Comparison of ENCODE assay signal across 12 cellular contexts in the genomic region with DNA sequence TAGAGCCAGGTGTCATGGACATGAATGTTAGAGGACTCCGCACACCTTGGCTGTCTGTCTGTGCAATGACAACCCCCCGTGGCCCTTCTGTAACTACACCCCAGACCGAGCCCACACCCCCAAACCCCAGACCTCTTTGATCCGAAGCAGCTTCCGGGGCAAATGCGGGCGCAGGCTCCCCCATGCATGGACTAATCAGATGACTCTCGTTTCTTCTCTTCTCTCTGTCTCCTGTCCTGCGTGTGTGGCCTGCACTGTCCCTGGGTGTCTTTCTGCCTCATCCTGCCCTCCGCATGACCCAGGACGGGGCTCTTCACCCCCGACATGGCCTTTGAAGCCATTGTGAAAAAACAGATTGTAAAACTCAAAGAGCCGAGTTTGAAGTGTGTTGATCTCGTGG. TPM values are rescaled to one million over a fixed set of nuclear protein-coding genes. Genes with fewer than 3 reads are reported as not detected.
A peak's percentile ranks its signal among the peaks of the same experiment; 100 is the strongest.
DNase-seq lines count a peak whose midpoint lies in the region; ATAC-seq and TF ChIP-seq lines count a peak whose summit lies in the region.
"Had no signal": no experiment of that assay in that cellular context is flagged by ENCODE, and none has a peak within 500 bp of the region (broad histone marks: within the 10 kb centered on the region; RNA-seq: fewer than 3 reads in every experiment).

No MANE protein-coding gene starts in this region.

- peaks cover 17% of the 10 kb centered on the region for H3K4me1 Mint-ChIP-seq in activated T-helper 2 cell treated with anti-CD3 and anti-CD28 coated beads, Interferon-gamma antibody, Interleukin-2, Interleukin-4, amounts not matched to agents 10 μg/mL and 5 μg/mL and 100 μg/mL, durations not matched to agents 14 hours and 24 hours and 36 hours (ENCODE audit: low read depth)
- H3K4me1 Mint-ChIP-seq in stimulated activated naive CD8-positive, alpha-beta T cell treated with anti-CD3 and anti-CD28 coated beads, Interleukin-15, amount 100 ng/mL, for 72 hours, result peaks cover 61% of the 10 kb centered on the region

- H3K27me3 ChIP-seq in suprapubic skin, result no peaks in the 10 kb centered on the region
- H3K27me3 ChIP-seq: Peyer's patch, sigmoid colon had no signal

- TF ChIP-seq CTCF in mucosa of descending colon (IDR thresholded peaks at IDR 0.05), result no peak
- TF ChIP-seq CTCF in suprapubic skin (IDR thresholded peaks at IDR 0.05), result no peak

- intact Hi-C loops in activated T-helper 2 cell treated with anti-CD3 and anti-CD28 coated beads, Interferon-gamma antibody, Interleukin-2, Interleukin-4, amounts not matched to agents 10 μg/mL and 5 μg/mL and 100 μg/mL, durations not matched to agents 14 hours and 24 hours and 36 hours (cut with micrococcal nuclease), result loop anchor here (1.0 kb wide), 1 partner anchor 80 kb away; no protein-coding TSS in a partner anchor
- intact Hi-C loops in mucosa of descending colon (cut with DNase I, micrococcal nuclease), result no loop called here

- no peak for TF ChIP-seq POLR2A in suprapubic skin (IDR thresholded peaks at IDR 0.05)

- WGBS in suprapubic skin, result 87% methylated on average over 14 of the region's 14 CpGs

- H3K4me1 ChIP-seq in mucosa of descending colon (ENCODE audit: low read depth), result no peaks in the 10 kb centered on the region
- H3K4me1 ChIP-seq in suprapubic skin, result no peaks in the 10 kb centered on the region
- H3K4me1 ChIP-seq: Peyer's patch had no signal

- no peaks in the 10 kb centered on the region for H3K27me3 Mint-ChIP-seq in activated T-helper 2 cell treated with anti-CD3 and anti-CD28 coated beads, Interferon-gamma antibody, Interleukin-2, Interleukin-4, amounts not matched to agents 10 μg/mL and 5 μg/mL and 100 μg/mL, durations not matched to agents 14 hours and 24 hours and 36 hours (ENCODE audit: low read depth)
- no peaks in the 10 kb centered on the region for H3K27me3 Mint-ChIP-seq in stimulated activated naive CD8-positive, alpha-beta T cell treated with anti-CD3 and anti-CD28 coated beads, Interleukin-15, amount 100 ng/mL, for 72 hours

- H3K36me3 Mint-ChIP-seq in activated T-helper 2 cell treated with anti-CD3 and anti-CD28 coated beads, Interferon-gamma antibody, Interleukin-2, Interleukin-4, amounts not matched to agents 10 μg/mL and 5 μg/mL and 100 μg/mL, durations not matched to agents 14 hours and 24 hours and 36 hours (ENCODE audit: low read depth), result peaks cover 59% of the 10 kb centered on the region

- peaks cover 17% of the 10 kb centered on the region for H3K36me3 ChIP-seq in mucosa of descending colon (ENCODE audit: low read depth)
- peaks cover 88% of the 10 kb centered on the region for H3K36me3 ChIP-seq in suprapubic skin

- DNase-seq in activated T-cell treated with anti-CD3 and anti-CD28 coated beads for 1 hour (ENCODE audit: low read depth) (peak; percentile 19), mucosa of descending colon (no peak), Kasumi-1 (lab: John Stamatoyannopoulos, UW) (no peak), suprapubic skin (ENCODE audit: low spot score in 2 of 2) (no peak), mesenteric fat pad (ENCODE audit: low spot score) (no peak)
- no peak for DNase-seq in activated T-cell treated with anti-CD3 and anti-CD28 coated beads, Interleukin-2, amount 50 U/mL, for 48 hours
- no peak for DNase-seq in activated T-helper 2 cell treated with anti-CD3 and anti-CD28 coated beads, Interferon-gamma antibody, Interleukin-2, Interleukin-4, amounts not matched to agents 10 μg/mL and 5 μg/mL and 100 μg/mL, durations not matched to agents 14 hours and 24 hours and 36 hours (ENCODE audit: low spot score)
- DNase-seq in stimulated activated naive CD8-positive, alpha-beta T cell treated with anti-CD3 and anti-CD28 coated beads, Interleukin-15, amount 100 ng/mL, for 72 hours, result no peak
- DNase-seq: DMS53, sigmoid colon had no signal

- peak overlapping the region; percentile 73 for H3K4me3 Mint-ChIP-seq in activated T-helper 2 cell treated with anti-CD3 and anti-CD28 coated beads, Interferon-gamma antibody, Interleukin-2, Interleukin-4, amounts not matched to agents 10 μg/mL and 5 μg/mL and 100 μg/mL, durations not matched to agents 14 hours and 24 hours and 36 hours (ENCODE audit: low read depth)
- peak overlapping the region; percentile 78 to 87 for H3K4me3 Mint-ChIP-seq in stimulated activated naive CD8-positive, alpha-beta T cell treated with anti-CD3 and anti-CD28 coated beads, Interleukin-15, amount 100 ng/mL, for 72 hours

- H3K9me3 Mint-ChIP-seq in activated T-helper 2 cell treated with anti-CD3 and anti-CD28 coated beads, Interferon-gamma antibody, Interleukin-2, Interleukin-4, amounts not matched to agents 10 μg/mL and 5 μg/mL and 100 μg/mL, durations not matched to agents 14 hours and 24 hours and 36 hours, result no peaks in the 10 kb centered on the region
- H3K9me3 Mint-ChIP-seq in stimulated activated naive CD8-positive, alpha-beta T cell treated with anti-CD3 and anti-CD28 coated beads, Interleukin-15, amount 100 ng/mL, for 72 hours, result no peaks in the 10 kb centered on the region

- H3K9me3 ChIP-seq in mucosa of descending colon, result no peaks in the 10 kb centered on the region
- no peaks in the 10 kb centered on the region for H3K9me3 ChIP-seq in suprapubic skin
- H3K9me3 ChIP-seq: Peyer's patch, sigmoid colon had no signal

- peak; percentile 39 for ATAC-seq in mucosa of descending colon
- peak; percentile 49 for ATAC-seq in stimulated activated naive CD8-positive, alpha-beta T cell treated with anti-CD3 and anti-CD28 coated beads, Interleukin-15, amount 100 ng/mL, for 72 hours

- no peak for TF ChIP-seq EP300 in suprapubic skin (IDR thresholded peaks at IDR 0.05)

- H3K27ac Mint-ChIP-seq in activated T-helper 2 cell treated with anti-CD3 and anti-CD28 coated beads, Interferon-gamma antibody, Interleukin-2, Interleukin-4, amounts not matched to agents 10 μg/mL and 5 μg/mL and 100 μg/mL, durations not matched to agents 14 hours and 24 hours and 36 hours, result peak overlapping the region; percentile 97
- H3K27ac Mint-ChIP-seq in stimulated activated naive CD8-positive, alpha-beta T cell treated with anti-CD3 and anti-CD28 coated beads, Interleukin-15, amount 100 ng/mL, for 72 hours, result peak overlapping the region; percentile 95

- no peak overlapping the region for H3K27ac ChIP-seq in suprapubic skin
- H3K27ac ChIP-seq: epithelial cell of prostate, sigmoid colon had no signal

- no peak overlapping the region for H3K4me3 ChIP-seq in mucosa of descending colon
- H3K4me3 ChIP-seq in suprapubic skin, result no peak overlapping the region
- H3K4me3 ChIP-seq: sigmoid colon had no signal

RNA-seq across cellular contexts. Expression of gene TMED1, which starts 38.9 kb away (rescaled TPM):
- total RNA-seq in activated T-helper 2 cell treated with anti-CD3 and anti-CD28 coated beads, Interferon-gamma antibody, Interleukin-2, Interleukin-4, amounts not matched to agents 10 μg/mL and 5 μg/mL and 100 μg/mL, durations not matched to agents 14 hours and 24 hours and 36 hours, result 16.7 and 17.9 TPM in 2 replicates
- 10 to 100 TPM; 12.8 to 24.7 (median 15.3) TPM for total RNA-seq in mucosa of descending colon
- total RNA-seq in suprapubic skin, result 10 to 100 TPM in 3 of 4 donors, 1 to 10 TPM in 1; 8.9 to 26.2 (median 20.4) TPM
- total RNA-seq in mesenteric fat pad, result 24.9 TPM

RNA-seq across cellular contexts. Expression of gene C19orf38, which starts 51.1 kb away (rescaled TPM):
- 3.9 and 4.3 TPM in 2 replicates for total RNA-seq in activated T-helper 2 cell treated with anti-CD3 and anti-CD28 coated beads, Interferon-gamma antibody, Interleukin-2, Interleukin-4, amounts not matched to agents 10 μg/mL and 5 μg/mL and 100 μg/mL, durations not matched to agents 14 hours and 24 hours and 36 hours
- total RNA-seq in mucosa of descending colon (1 to 10 TPM in 1 of 3 donors, under 1 TPM in 2; 0.64 to 1.9 (median 0.73) TPM), suprapubic skin (1 to 10 TPM in 1 of 4 donors, not detected in 3; 1.7 TPM), mesenteric fat pad (4.4 TPM)
